Comparison of ENCODE assay signal across 26 cellular contexts in genomic region chr11:117428186-117428855, GRCh38.
A peak's percentile ranks its signal among the peaks of the same experiment; 100 is the strongest.
DNase-seq lines count a peak whose midpoint lies in the region; ATAC-seq and TF ChIP-seq lines count a peak whose summit lies in the region.
"Had no signal": no experiment of that assay in that cellular context is flagged by ENCODE, and none has a peak within 500 bp of the region (broad histone marks: within the 10 kb centered on the region; RNA-seq: fewer than 3 reads in every experiment).

No MANE protein-coding gene starts in this region.

- H3K4me3 ChIP-seq in RWPE2 (ENCODE audit: severe bottlenecking) = no peak overlapping the region
- H3K4me3 ChIP-seq: BLaER1 treated with 17β-estradiol and CSF1 and Interleukin-3, amounts not matched to agents 10 nM and 100 nM; GM12878; GM23338; HAP-1; K562; SJCRH30 had no signal

- no peaks in the 10 kb centered on the region for H3K4me1 ChIP-seq in RWPE2 (ENCODE audit: insufficient read depth, poor library complexity, severe bottlenecking)
- H3K4me1 ChIP-seq: HAP-1, SJCRH30 had no signal

- H3K27ac ChIP-seq in RWPE2 (ENCODE audit: poor library complexity, severe bottlenecking) = no peak overlapping the region
- H3K27ac ChIP-seq: BLaER1 treated with 17β-estradiol and CSF1 and Interleukin-3, amounts not matched to agents 10 nM and 100 nM; SJCRH30 had no signal

- DNase-seq in RWPE2 (ENCODE audit: low spot score) (peak; percentile 49), chondrocyte (ENCODE audit: low spot score) (peak; percentile 81), nephron progenitor cell (no peak), RPMI8226 (no peak), NCI-H748 treated with DMSO at 0.1 percent for 48 hours (lab: John Stamatoyannopoulos, UW) (no peak)
- no peak for DNase-seq in activated naive CD4-positive, alpha-beta T cell treated with Interleukin-2 at 50 U/mL for 16 hours
- DNase-seq: COR-L47, DMS53, GDM1, HFFc6, Kasumi-1, NCI-H1105, NCI-H1436 treated with DMSO at 0.1 percent for 48 hours, NCI-H187 treated with DMSO at 0.1 percent for 48 hours, NCI-H2171 treated with DMSO at 0.1 percent for 48 hours, NCI-H345, NCI-H774, SJCRH30 had no signal

- ATAC-seq in RWPE2 (ENCODE audit: low read depth) = no peak
- ATAC-seq in stimulated activated memory B cell treated with anti-CD40 and anti-IgM and Interleukin-4, amounts not matched to agents 10 μg/mL and 1 μg/mL and 100 μg/mL, for 72 hours = peak; percentile 46
- ATAC-seq: GM12878, GM23338, Right ventricle myocardium inferior had no signal

- no peaks in the 10 kb centered on the region for H3K9me3 ChIP-seq in RWPE2 (ENCODE audit: severe bottlenecking)
- H3K9me3 ChIP-seq: BLaER1 treated with 17β-estradiol and CSF1 and Interleukin-3, amounts not matched to agents 10 nM and 100 nM; HAP-1; SJCRH30 had no signal

- H3K4me3 Mint-ChIP-seq in chondrocyte (ENCODE audit: unreplicated experiment) (no peak overlapping the region), nephron progenitor cell (no peak overlapping the region)
- no peak overlapping the region for H3K4me3 Mint-ChIP-seq in stimulated activated memory B cell treated with anti-CD40 and anti-IgM and Interleukin-4, amounts not matched to agents 10 μg/mL and 1 μg/mL and 100 μg/mL, for 72 hours
- H3K4me3 Mint-ChIP-seq: CD4-positive, alpha-beta T cell; GM23338; HFFc6 had no signal

- no peaks in the 10 kb centered on the region for H3K27me3 ChIP-seq in RWPE2 (ENCODE audit: insufficient read depth, poor library complexity, severe bottlenecking)
- H3K27me3 ChIP-seq: BLaER1 treated with 17β-estradiol and CSF1 and Interleukin-3, amounts not matched to agents 10 nM and 100 nM; SJCRH30 had no signal

- H3K4me1 Mint-ChIP-seq in chondrocyte (ENCODE audit: low read depth) (no peaks in the 10 kb centered on the region), nephron progenitor cell (peaks cover 29% of the 10 kb centered on the region)
- H3K4me1 Mint-ChIP-seq in stimulated activated memory B cell treated with anti-CD40 and anti-IgM and Interleukin-4, amounts not matched to agents 10 μg/mL and 1 μg/mL and 100 μg/mL, for 72 hours = peaks cover 16% of the 10 kb centered on the region

- H3K27me3 Mint-ChIP-seq in chondrocyte (ENCODE audit: low read depth) (peaks cover 24% of the 10 kb centered on the region), nephron progenitor cell (ENCODE audit: low read depth, poor library complexity) (peaks cover 45% of the 10 kb centered on the region)
- H3K27me3 Mint-ChIP-seq in stimulated activated memory B cell treated with anti-CD40 and anti-IgM and Interleukin-4, amounts not matched to agents 10 μg/mL and 1 μg/mL and 100 μg/mL, for 72 hours = peaks cover 19% of the 10 kb centered on the region
- H3K27me3 Mint-ChIP-seq: CD4-positive, alpha-beta T cell had no signal

- H3K9me3 Mint-ChIP-seq in chondrocyte (ENCODE audit: low read depth) = no peaks in the 10 kb centered on the region
- no peaks in the 10 kb centered on the region for H3K9me3 Mint-ChIP-seq in nephron progenitor cell
- no peaks in the 10 kb centered on the region for H3K9me3 Mint-ChIP-seq in stimulated activated memory B cell treated with anti-CD40 and anti-IgM and Interleukin-4, amounts not matched to agents 10 μg/mL and 1 μg/mL and 100 μg/mL, for 72 hours
- H3K9me3 Mint-ChIP-seq: CD4-positive, alpha-beta T cell; GM23338; HFFc6 had no signal

- no peak for TF ChIP-seq CTCF in RWPE2 (IDR thresholded peaks at IDR 0.05; ENCODE audit: poor library complexity, severe bottlenecking)
- no peak for TF ChIP-seq CTCF in chondrocyte (IDR thresholded peaks at IDR 0.05)
- TF ChIP-seq CTCF in nephron progenitor cell (IDR thresholded peaks at IDR 0.05) = no peak

- H3K36me3 Mint-ChIP-seq in chondrocyte (ENCODE audit: low read depth) (no peaks in the 10 kb centered on the region), nephron progenitor cell (ENCODE audit: low read depth) (no peaks in the 10 kb centered on the region)
- no peaks in the 10 kb centered on the region for H3K36me3 Mint-ChIP-seq in stimulated activated memory B cell treated with anti-CD40 and anti-IgM and Interleukin-4, amounts not matched to agents 10 μg/mL and 1 μg/mL and 100 μg/mL, for 72 hours

- no peaks in the 10 kb centered on the region for H3K36me3 ChIP-seq in RWPE2 (ENCODE audit: low read depth)
- H3K36me3 ChIP-seq: BLaER1 treated with 17β-estradiol and CSF1 and Interleukin-3, amounts not matched to agents 10 nM and 100 nM; HAP-1; SJCRH30 had no signal

- H3K27ac Mint-ChIP-seq in chondrocyte (ENCODE audit: unreplicated experiment) (no peak overlapping the region), nephron progenitor cell (peak overlapping the region; percentile 11)
- no peak overlapping the region for H3K27ac Mint-ChIP-seq in stimulated activated memory B cell treated with anti-CD40 and anti-IgM and Interleukin-4, amounts not matched to agents 10 μg/mL and 1 μg/mL and 100 μg/mL, for 72 hours
- H3K27ac Mint-ChIP-seq: CD4-positive, alpha-beta T cell; GM23338; HFFc6 had no signal

Comparison
In these comparisons a context has a peak if more than half of its experiments do, and no peak if none do; other contexts are left out.
1. DNase-seq: peak in RWPE2 (single experiment) and chondrocyte (single experiment); none in nephron progenitor cell (single experiment), RPMI8226 (single experiment), NCI-H748 treated with DMSO at 0.1 percent for 48 hours (single experiment) and activated naive CD4-positive, alpha-beta T cell treated with Interleukin-2 at 50 U/mL for 16 hours (single experiment).